34 cellular contexts compared by ENCODE assay signal in the genomic region with DNA sequence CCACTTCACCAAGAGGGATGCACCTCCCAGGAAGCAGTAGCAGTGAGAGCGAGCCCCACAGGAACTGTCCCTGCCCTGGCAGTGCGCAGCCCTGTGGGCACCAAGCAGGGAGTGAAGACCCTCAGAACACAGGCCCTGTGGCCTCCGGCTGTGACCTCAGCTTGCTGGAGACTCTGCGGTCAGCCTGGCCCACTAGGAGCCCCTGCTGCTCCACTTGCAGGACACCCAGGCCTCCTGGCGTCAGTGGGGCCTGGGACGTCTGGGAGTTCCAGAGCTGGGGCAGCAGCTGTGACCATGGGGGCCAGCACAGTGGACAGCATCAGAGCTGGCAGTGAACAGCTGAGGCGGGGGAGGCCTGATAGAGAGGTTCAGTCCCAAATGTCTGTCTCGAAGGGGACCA. TPM values are rescaled to one million over a fixed set of nuclear protein-coding genes. Genes with fewer than 3 reads are reported as not detected.
DNase-seq lines count a peak whose midpoint lies in the region; ATAC-seq and TF ChIP-seq lines count a peak whose summit lies in the region.
"Had no signal": no experiment of that assay in that cellular context is flagged by ENCODE, and none has a peak within 500 bp of the region (broad histone marks: within the 10 kb centered on the region; RNA-seq: fewer than 3 reads in every experiment).

No MANE protein-coding gene starts in this region.

- H3K4me2 ChIP-seq in trophoblast cell (ENCODE audit: low read length) (no peak overlapping the region), PC-3 (ENCODE audit: low read length) (no peak overlapping the region)

- H3K36me3 ChIP-seq in heart left ventricle (peaks cover 3 to 67% (median 48%) of the 10 kb centered on the region in 9 donors), trophoblast cell (ENCODE audit: control insufficient read depth in 1 of 2, insufficient read depth in 2 of 2, low read length in 2 of 2) (peaks cover 52 to 60% of the 10 kb centered on the region in 2 experiments), PC-3 (ENCODE audit: low read depth, low read length) (peaks cover 18% of the 10 kb centered on the region)
- H3K36me3 ChIP-seq: pancreas had no signal

- BruUV-seq in PC-3 (replicated peaks; lab: Mats Ljungman, UMichigan): no TSS peak

- H3K79me1 ChIP-seq in trophoblast cell (ENCODE audit: low read length): peaks cover 2% of the 10 kb centered on the region

- H4K20me1 ChIP-seq in PC-3 (ENCODE audit: low read length): no peaks in the 10 kb centered on the region

- CTCF ChIA-PET in PC-3 (lab: Charles Lee): no interaction called here

- H3K27ac ChIP-seq in heart left ventricle (peak overlapping the region in 11 of 12 donors; percentile 22 to 79 (median 50)), trophoblast cell (ENCODE audit: low read depth, low read length) (no peak overlapping the region), PC-3 (ENCODE audit: low read length) (no peak overlapping the region)
- H3K27ac ChIP-seq: 22Rv1, SK-N-MC, testis had no signal

- H2AK5ac ChIP-seq in trophoblast cell (ENCODE audit: low read length): peak overlapping the region; percentile 26

- DNase-seq in heart left ventricle (no peak), left ventricle myocardium superior (no peak), endothelial cell (ENCODE audit: low spot score) (no peak), trophoblast cell (no peak), NCI-H146 treated with DMSO at 0.1 percent for 48 hours (lab: John Stamatoyannopoulos, UW; ENCODE audit: unreplicated experiment) (no peak), PC-3 (no peak)
- DNase-seq: activated B cell treated with CpG ODN at 0.5 μM for 24 hours; activated CD4-positive, alpha-beta T cell treated with anti-CD3 and anti-CD28 coated beads, Interleukin-2, amount 10 ng/mL, durations not matched to agents 7 days and 5 days; anterior cingulate cortex; C1 segment of cervical spinal cord; COR-L47; DMS79 treated with DMSO at 0.1 percent for 48 hours; effector memory CD8-positive, alpha-beta T cell; GF-D8; GOT3; kidney; natural killer cell; NCI-H1092; NCI-H187; NCI-H2171; NCI-H510A; small intestine; stimulated activated CD4-positive, alpha-beta T cell treated with anti-CD3 and anti-CD28 coated beads, Interleukin-1b, Interleukin-23, amount 100 ng/mL, for 48 hours; stimulated activated naive CD4-positive, alpha-beta T cell treated with Interleukin-2 at 50 U/mL for 16 hours; testis had no signal

- H3K23ac ChIP-seq in trophoblast cell (ENCODE audit: low read length): no peak overlapping the region

- H3K4me1 ChIP-seq in heart left ventricle (peaks cover 0 to 55% (median 32%) of the 10 kb centered on the region in 12 donors), trophoblast cell (ENCODE audit: control insufficient read depth in 1 of 2, insufficient read depth in 2 of 2, low read length in 2 of 2) (peaks cover 12 to 25% of the 10 kb centered on the region in 2 experiments), PC-3 (ENCODE audit: insufficient read depth, low read length) (no peaks in the 10 kb centered on the region)
- H3K4me1 ChIP-seq: pancreas, testis had no signal

- POLR2A ChIA-PET in PC-3 (lab: Charles Lee; ENCODE audit: unreplicated experiment): no interaction called here

- H2BK12ac ChIP-seq in trophoblast cell (ENCODE audit: low read length): no peak overlapping the region

- H3K4ac ChIP-seq in trophoblast cell (ENCODE audit: low read depth, low read length): no peak overlapping the region

- H3K36me3 Mint-ChIP-seq in endothelial cell (ENCODE audit: low read depth, unreplicated experiment): peaks cover 50% of the 10 kb centered on the region
- H3K36me3 Mint-ChIP-seq: activated naive CD4-positive, alpha-beta T cell treated with anti-CD3 and anti-CD28 coated beads, Interleukin-2, amount 50 U/mL, for 72 hours; natural killer cell had no signal

- no peak overlapping the region for H2BK120ac ChIP-seq in trophoblast cell (ENCODE audit: insufficient read depth, low read length, poor library complexity)

- H3K18ac ChIP-seq in trophoblast cell (ENCODE audit: low read length): no peak overlapping the region

- no peak for ATAC-seq in heart left ventricle
- no peak for ATAC-seq in left ventricle myocardium superior
- ATAC-seq in PC-3: no peak
- ATAC-seq in GM18498 (IDR thresholded peaks at IDR 0.05; ENCODE audit: unreplicated experiment): no peak
- ATAC-seq in HG02642 (IDR thresholded peaks at IDR 0.05; ENCODE audit: poor library complexity, unreplicated experiment): no peak
- ATAC-seq: activated naive CD4-positive, alpha-beta T cell treated with anti-CD3 and anti-CD28 coated beads, Interleukin-2, amount 50 U/mL, for 72 hours; effector memory CD8-positive, alpha-beta T cell; natural killer cell had no signal

- no peak overlapping the region for H3K27ac Mint-ChIP-seq in endothelial cell (ENCODE audit: unreplicated experiment)
- H3K27ac Mint-ChIP-seq: activated B cell treated with CpG ODN at 0.5 μM for 24 hours; activated CD4-positive, alpha-beta T cell treated with anti-CD3 and anti-CD28 coated beads, Interleukin-2, amount 10 ng/mL, durations not matched to agents 7 days and 5 days; activated naive CD4-positive, alpha-beta T cell treated with anti-CD3 and anti-CD28 coated beads, Interleukin-2, amount 50 U/mL, for 72 hours; natural killer cell had no signal

- H3K27me3 ChIP-seq in heart left ventricle (no peaks in the 10 kb centered on the region), trophoblast cell (ENCODE audit: insufficient read depth, low read length) (no peaks in the 10 kb centered on the region), PC-3 (ENCODE audit: low read length) (no peaks in the 10 kb centered on the region)
- H3K27me3 ChIP-seq: pancreas, testis had no signal

- 84 to 93% (median 90%) methylated on average over 8 of the region's 8 CpGs for WGBS in heart left ventricle, 4 donors
- no CpG with 5 or more reads among the region's 8 CpGs for WGBS in trophoblast cell (ENCODE audit: extremely low coverage, insufficient coverage, insufficient read length)

- no peaks in the 10 kb centered on the region for H3K79me2 ChIP-seq in trophoblast cell (ENCODE audit: control insufficient read depth, insufficient read depth, low read length, poor library complexity)
- peaks cover 5% of the 10 kb centered on the region for H3K79me2 ChIP-seq in PC-3 (ENCODE audit: low read length)

- H2BK5ac ChIP-seq in trophoblast cell (ENCODE audit: low read depth, low read length, poor library complexity): no peak overlapping the region

- H4K91ac ChIP-seq in trophoblast cell (ENCODE audit: low read depth, low read length): no peak overlapping the region

- H4K8ac ChIP-seq in trophoblast cell (ENCODE audit: low read depth, low read length): no peak overlapping the region

- no peaks in the 10 kb centered on the region for H3K9me2 ChIP-seq in PC-3 (replicated peaks; ENCODE audit: low read length)

- intact Hi-C loops in heart left ventricle (cut with DNase I) (no loop called here), left ventricle myocardium superior (cut with micrococcal nuclease) (no loop called here), PC-3 (cut with micrococcal nuclease) (no loop called here)

- H3K9ac ChIP-seq in trophoblast cell (ENCODE audit: low read length) (no peak overlapping the region), PC-3 (ENCODE audit: low read length) (no peak overlapping the region)

- TF ChIP-seq POLR2A in heart left ventricle (IDR thresholded peaks at IDR 0.05): no peak

- no peak overlapping the region for H3K4me3 ChIP-seq in heart left ventricle
- H3K4me3 ChIP-seq in trophoblast cell (ENCODE audit: low read depth, low read length): no peak overlapping the region
- H3K4me3 ChIP-seq in PC-3 (ENCODE audit: low read length): no peak overlapping the region
- H3K4me3 ChIP-seq: coronary artery, K562, lung, pancreas, SK-N-MC, testis had no signal

- H3K4me1 Mint-ChIP-seq in endothelial cell (ENCODE audit: unreplicated experiment): peaks cover 9% of the 10 kb centered on the region
- H3K4me1 Mint-ChIP-seq: activated B cell treated with CpG ODN at 0.5 μM for 24 hours, natural killer cell had no signal

- H3F3A ChIP-seq in PC-3 (ENCODE audit: low read length, unreplicated experiment): no peaks in the 10 kb centered on the region

- no peak overlapping the region for H4K12ac ChIP-seq in trophoblast cell (ENCODE audit: low read depth, low read length)

- TF ChIP-seq CTCF in heart left ventricle (IDR thresholded peaks at IDR 0.05) (no peak), endothelial cell (IDR thresholded peaks at IDR 0.05; ENCODE audit: unreplicated experiment) (no peak), PC-3 (conservative IDR thresholded peaks at IDR 0.05; ENCODE audit: low read depth, low read length) (no peak)

- no peak overlapping the region for H2AFZ ChIP-seq in trophoblast cell (ENCODE audit: insufficient read depth, low read length, poor library complexity)
- H2AFZ ChIP-seq in PC-3 (ENCODE audit: low read length): no peak overlapping the region

- H3K27me3 Mint-ChIP-seq in endothelial cell (ENCODE audit: unreplicated experiment): no peaks in the 10 kb centered on the region
- H3K27me3 Mint-ChIP-seq: activated B cell treated with CpG ODN at 0.5 μM for 24 hours had no signal

- H3K9me3 ChIP-seq in heart left ventricle (no peaks in the 10 kb centered on the region), trophoblast cell (ENCODE audit: insufficient read depth, low read depth, low read length) (peaks cover 2% of the 10 kb centered on the region), PC-3 (ENCODE audit: low read length) (no peaks in the 10 kb centered on the region)
- H3K9me3 ChIP-seq: pancreas, testis had no signal

- no peaks in the 10 kb centered on the region for H3K9me3 Mint-ChIP-seq in endothelial cell (ENCODE audit: unreplicated experiment)
- H3K9me3 Mint-ChIP-seq: activated B cell treated with CpG ODN at 0.5 μM for 24 hours; activated CD4-positive, alpha-beta T cell treated with anti-CD3 and anti-CD28 coated beads, Interleukin-2, amount 10 ng/mL, durations not matched to agents 7 days and 5 days; activated naive CD4-positive, alpha-beta T cell treated with anti-CD3 and anti-CD28 coated beads, Interleukin-2, amount 50 U/mL, for 72 hours; effector memory CD8-positive, alpha-beta T cell; natural killer cell had no signal

- H3K4me3 Mint-ChIP-seq in endothelial cell (ENCODE audit: unreplicated experiment): peak overlapping the region; percentile 51
- H3K4me3 Mint-ChIP-seq: activated B cell treated with CpG ODN at 0.5 μM for 24 hours; activated CD4-positive, alpha-beta T cell treated with anti-CD3 and anti-CD28 coated beads, Interleukin-2, amount 10 ng/mL, durations not matched to agents 7 days and 5 days; effector memory CD8-positive, alpha-beta T cell; natural killer cell had no signal

- no peak overlapping the region for H3K14ac ChIP-seq in trophoblast cell (ENCODE audit: low read length)

RNA-seq across cellular contexts. Expression of a gene that starts 28.3 kb away (rescaled TPM):
- total RNA-seq in heart left ventricle: 10 to 100 TPM; 13.7 to 73.9 (median 29.1) TPM
- polyA plus RNA-seq in heart left ventricle: 10 to 100 TPM; 20.0 to 89.9 TPM
- total RNA-seq in left ventricle myocardium superior: 25.0 TPM
- 41.0 TPM for total RNA-seq in endothelial cell (ENCODE audit: unreplicated experiment)
- 57.9 and 59.3 TPM in 2 replicates for polyA plus RNA-seq in trophoblast cell (2013)
- total RNA-seq in PC-3 (2014; rRNA removed): 46.2 and 59.8 TPM in 2 replicates

Comparison
In these comparisons a context has a peak if more than half of its experiments do, and no peak if none do; other contexts are left out.
1. H3K27ac ChIP-seq: peak in heart left ventricle (11 of 12); none in trophoblast cell (single experiment) and PC-3 (single experiment).